ENCODE assay signal across 20 cellular contexts in the genomic region with DNA sequence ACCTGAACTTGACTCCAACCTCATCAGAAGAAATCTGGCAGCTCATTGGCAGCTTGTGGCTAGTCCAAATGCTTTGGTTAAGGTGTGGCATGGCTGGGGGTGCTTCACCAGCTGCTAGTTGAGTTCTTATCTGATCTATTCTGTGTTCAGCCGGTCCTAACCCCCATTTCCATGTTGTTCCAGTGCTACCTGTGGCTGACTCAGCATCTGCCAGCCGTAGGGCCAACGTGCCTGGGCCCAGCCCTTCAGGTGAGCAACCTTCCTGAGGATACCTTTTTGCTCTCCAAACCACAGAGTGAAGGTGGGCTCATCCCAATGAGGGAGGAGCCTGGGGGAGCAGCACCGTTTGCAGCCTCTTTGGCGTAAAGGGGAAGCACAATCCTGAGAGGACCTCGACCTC. TPM values are rescaled to one million over a fixed set of nuclear protein-coding genes. Genes with fewer than 3 reads are reported as not detected.
A peak's percentile ranks its signal among the peaks of the same experiment; 100 is the strongest.
DNase-seq lines count a peak whose midpoint lies in the region; TF ChIP-seq lines count a peak whose summit lies in the region.
"Had no signal": no experiment of that assay in that cellular context is flagged by ENCODE, and none has a peak within 500 bp of the region (broad histone marks: within the 10 kb centered on the region; RNA-seq: fewer than 3 reads in every experiment).

No MANE protein-coding gene starts in this region.

- no peak for TF ChIP-seq POLR2A in esophagus muscularis mucosa (IDR thresholded peaks at IDR 0.05; ENCODE audit: low read depth)
- TF ChIP-seq POLR2A in erythroblast (IDR thresholded peaks at IDR 0.05; ENCODE audit: low read length): no peak

- H3K27ac ChIP-seq in mammary epithelial cell (ENCODE audit: insufficient read depth, low read depth, low read length) (no peak overlapping the region), esophagus muscularis mucosa (replicated peaks in 1 of 4) (no peak overlapping the region)
- H3K27ac ChIP-seq: 22Rv1, A549, BLaER1, HL-60 had no signal

- CTCF ChIA-PET in mammary epithelial cell (lab: Charles Lee; ENCODE audit: low non-redundant PET): no interaction called here

- H3K9me3 ChIP-seq in mammary epithelial cell (replicated peaks; ENCODE audit: insufficient read depth, low read length) (no peaks in the 10 kb centered on the region), esophagus muscularis mucosa (no peaks in the 10 kb centered on the region)
- H3K9me3 ChIP-seq: A549, BLaER1 had no signal

- H3K4me3 ChIP-seq in mammary epithelial cell (replicated peaks in 1 of 3; ENCODE audit: insufficient read depth in 1 of 3, low read depth in 2 of 3, low read length in 3 of 3): no peak overlapping the region
- no peak overlapping the region for H3K4me3 ChIP-seq in esophagus muscularis mucosa
- H3K4me3 ChIP-seq: A549, BLaER1, GM23338 had no signal

- no peak overlapping the region for H3K4me2 ChIP-seq in mammary epithelial cell (ENCODE audit: insufficient read depth, low read depth, low read length)
- H3K4me2 ChIP-seq: A549, BLaER1, GM23338 had no signal

- H3K27me3 ChIP-seq in mammary epithelial cell (ENCODE audit: insufficient read depth, low read length) (peaks cover 14% of the 10 kb centered on the region), esophagus muscularis mucosa (peaks cover 0 to 18% (median 0%) of the 10 kb centered on the region in 4 donors)
- H3K27me3 ChIP-seq: BLaER1 had no signal

- peaks cover 16% of the 10 kb centered on the region for H3K4me1 ChIP-seq in mammary epithelial cell (ENCODE audit: insufficient read depth, low read length)
- no peaks in the 10 kb centered on the region for H3K4me1 ChIP-seq in esophagus muscularis mucosa
- H3K4me1 ChIP-seq: A549, BLaER1 had no signal

- H2AFZ ChIP-seq in mammary epithelial cell (ENCODE audit: low read depth, low read length): no peak overlapping the region
- H2AFZ ChIP-seq: GM23338 had no signal

- no peaks in the 10 kb centered on the region for H4K20me1 ChIP-seq in mammary epithelial cell (ENCODE audit: insufficient read depth, low read length)
- H4K20me1 ChIP-seq: BLaER1 had no signal

- in situ Hi-C loops in mammary epithelial cell (cut with MboI; ENCODE audit: low sequenced_read_pairs in 2 of 2): no loop called here

- BruUV-seq in mammary epithelial cell (replicated peaks; lab: Mats Ljungman, UMichigan): no TSS peak

- H3K79me2 ChIP-seq in mammary epithelial cell (ENCODE audit: insufficient read depth, low read length): no peaks in the 10 kb centered on the region

- no peaks in the 10 kb centered on the region for H3K36me3 ChIP-seq in mammary epithelial cell (ENCODE audit: insufficient read depth, low read length)
- H3K36me3 ChIP-seq in esophagus muscularis mucosa: no peaks in the 10 kb centered on the region
- H3K36me3 ChIP-seq: BLaER1 had no signal

- dilution Hi-C loops in mammary epithelial cell (cut with HindIII; ENCODE audit: low sequenced_read_pairs): no loop called here

- DNase-seq in NCI-H2171 treated with DMSO at 0.1 percent for 48 hours (lab: John Stamatoyannopoulos, UW) (peak; percentile 4), NCI-H2171 (lab: John Stamatoyannopoulos, UW) (no peak), mammary epithelial cell (peak; percentile 91), esophagus muscularis mucosa (ENCODE audit: extremely low spot score) (peak; percentile 89), posterior cingulate gyrus (no peak), erythroblast (lab: John Stamatoyannopoulos, UW) (no peak), cortex of kidney (lab: John Stamatoyannopoulos, UW) (no peak)
- DNase-seq: CD4-positive, alpha-beta memory T cell; DMS153; DMS79; GDM1; HCEC 1CT; IMR-90 had no signal

- 25% methylated on average over 4 of the region's 6 CpGs for WGBS in mammary epithelial cell (ENCODE audit: low coverage, missing lambda C conversion rate)
- WGBS in esophagus muscularis mucosa: 61% methylated on average over 6 of the region's 6 CpGs

- TF ChIP-seq CTCF in mammary epithelial cell (conservative IDR thresholded peaks at IDR 0.05 in 1 of 2, IDR thresholded peaks at IDR 0.05 in 1 of 2; ENCODE audit: extremely low read depth in 1 of 2, insufficient read depth in 1 of 2, low read depth in 1 of 2, low read length in 2 of 2) (no peak), esophagus muscularis mucosa (IDR thresholded peaks at IDR 0.05) (no peak)

- H3K9ac ChIP-seq in mammary epithelial cell (ENCODE audit: insufficient read depth, low read length): no peak overlapping the region
- H3K9ac ChIP-seq: BLaER1 had no signal

- intact Hi-C loops in mammary epithelial cell (cut with micrococcal nuclease): no loop called here
- intact Hi-C loops in esophagus muscularis mucosa (cut with DNase I): no loop called here
- intact Hi-C loops in posterior cingulate gyrus (cut with DNase I): no loop called here

- TF ChIP-seq EP300 in esophagus muscularis mucosa (IDR thresholded peaks at IDR 0.05): no peak

RNA-seq across cellular contexts. Expression of gene C10orf120, which starts 46.8 kb away (rescaled TPM):
- total RNA-seq in mammary epithelial cell (not detected), esophagus muscularis mucosa (not detected)
- polyA plus RNA-seq in mammary epithelial cell: not detected
- not detected for polyA minus RNA-seq in mammary epithelial cell
- total RNA-seq: CD4-positive, alpha-beta memory T cell; Daoy; GM23338; IMR-90 had no signal
- polyA plus RNA-seq: A549; CD14-positive monocyte; CD4-positive, alpha-beta memory T cell; GM23338; IMR-90 had no signal

Comparison
In these comparisons a context has a peak if more than half of its experiments do, and no peak if none do; other contexts are left out.
1. DNase-seq: peak in NCI-H2171 treated with DMSO at 0.1 percent for 48 hours (single experiment), mammary epithelial cell (single experiment) and esophagus muscularis mucosa (single experiment); none in NCI-H2171 (single experiment), posterior cingulate gyrus (0 of 10), erythroblast (0 of 2) and cortex of kidney (single experiment).